8 cellular contexts compared by ENCODE assay signal in the genomic region with DNA sequence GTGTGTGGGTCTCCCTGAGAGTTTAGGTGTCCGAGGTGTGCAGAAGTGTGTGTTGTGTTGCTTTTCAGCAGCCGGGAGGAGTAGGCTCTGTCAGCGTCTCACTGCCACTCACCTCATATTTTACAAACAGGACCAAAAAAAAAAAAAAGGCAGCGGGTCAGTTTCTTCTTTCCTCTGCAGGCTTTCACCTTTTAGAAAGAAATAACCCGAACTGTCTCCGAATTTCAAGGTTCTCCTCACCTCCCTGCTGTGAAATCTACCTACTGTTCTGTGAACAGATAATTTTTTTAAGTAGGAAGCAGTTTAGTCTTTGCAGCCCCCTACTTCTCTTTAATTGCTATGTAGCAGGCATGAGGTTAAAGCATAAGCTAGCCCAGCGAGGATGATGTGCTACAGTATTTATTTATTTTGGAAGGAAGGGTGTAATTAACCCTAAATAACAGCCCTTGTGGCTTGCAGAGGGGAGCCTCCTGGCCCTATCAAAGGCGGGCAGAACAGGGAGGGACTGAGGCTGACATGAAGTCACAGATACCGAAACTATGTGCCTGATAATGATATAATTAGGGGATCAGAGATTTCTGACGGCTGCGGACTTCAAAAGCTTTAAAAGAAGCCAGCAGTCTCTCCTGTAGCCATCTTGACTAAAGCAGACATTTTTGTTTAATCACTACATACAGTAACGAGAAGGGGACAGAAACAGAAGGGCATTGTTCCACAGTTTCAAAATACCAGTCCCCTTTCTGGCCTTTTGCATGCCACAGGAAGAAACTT. TPM values are rescaled to one million over a fixed set of nuclear protein-coding genes. Genes with fewer than 3 reads are reported as not detected.
DNase-seq lines count a peak whose midpoint lies in the region; ATAC-seq and TF ChIP-seq lines count a peak whose summit lies in the region.

No MANE protein-coding gene starts in this region.

- peaks cover 79% of the 10 kb centered on the region for H3K27me3 Mint-ChIP-seq in activated T-cell treated with anti-CD3 and anti-CD28 coated beads, Interleukin-2, amount 50 U/mL, for 24 hours
- no peaks in the 10 kb centered on the region for H3K27me3 Mint-ChIP-seq in progenitor cell of endocrine pancreas

- H3K4me1 Mint-ChIP-seq in activated T-cell treated with anti-CD3 and anti-CD28 coated beads, Interleukin-2, amount 50 U/mL, for 24 hours (ENCODE audit: low read depth), result peaks cover 35% of the 10 kb centered on the region
- H3K4me1 Mint-ChIP-seq in progenitor cell of endocrine pancreas (ENCODE audit: low read depth), result peaks cover 52% of the 10 kb centered on the region

- no peaks in the 10 kb centered on the region for H3K9me3 Mint-ChIP-seq in activated T-cell treated with anti-CD3 and anti-CD28 coated beads, Interleukin-2, amount 50 U/mL, for 24 hours
- no peaks in the 10 kb centered on the region for H3K9me3 Mint-ChIP-seq in progenitor cell of endocrine pancreas (ENCODE audit: low read depth)

- no peak for DNase-seq in activated T-cell treated with anti-CD3 and anti-CD28 coated beads, Interleukin-2, amount 50 U/mL, for 24 hours
- no peak for DNase-seq in activated T-cell treated with anti-CD3 and anti-CD28 coated beads, Interleukin-2, amount 50 U/mL, for 48 hours
- DNase-seq in SW480 (ENCODE audit: low spot score) (peak; percentile 87), foreskin fibroblast (no peak), progenitor cell of endocrine pancreas (ENCODE audit: low spot score, unreplicated experiment) (no peak), GM03348 (ENCODE audit: low spot score) (no peak)

- peak overlapping the region; percentile 64 to 67 for H3K4me3 ChIP-seq in foreskin fibroblast (ENCODE audit: low read depth in 1 of 2, low read length in 2 of 2)

- H3K27ac Mint-ChIP-seq in activated T-cell treated with anti-CD3 and anti-CD28 coated beads, Interleukin-2, amount 50 U/mL, for 24 hours, result no peak overlapping the region
- peak overlapping the region; percentile 93 for H3K27ac Mint-ChIP-seq in progenitor cell of endocrine pancreas

- TF ChIP-seq CTCF in foreskin fibroblast (IDR thresholded peaks at IDR 0.05; ENCODE audit: low read depth, low read length) (no peak), progenitor cell of endocrine pancreas (IDR thresholded peaks at IDR 0.05; ENCODE audit: unreplicated experiment) (no peak)

- H3K4me3 Mint-ChIP-seq in activated T-cell treated with anti-CD3 and anti-CD28 coated beads, Interleukin-2, amount 50 U/mL, for 24 hours, result peak overlapping the region; percentile 73
- H3K4me3 Mint-ChIP-seq in progenitor cell of endocrine pancreas (ENCODE audit: low read depth), result peak overlapping the region; percentile 97

- no peak for ATAC-seq in GM19328 (IDR thresholded peaks at IDR 0.05; ENCODE audit: unreplicated experiment)
- no peak for ATAC-seq in HG02798 (IDR thresholded peaks at IDR 0.05; ENCODE audit: poor library complexity, unreplicated experiment)

- no peaks in the 10 kb centered on the region for H3K36me3 Mint-ChIP-seq in activated T-cell treated with anti-CD3 and anti-CD28 coated beads, Interleukin-2, amount 50 U/mL, for 24 hours (ENCODE audit: low read depth)
- peaks cover 6% of the 10 kb centered on the region for H3K36me3 Mint-ChIP-seq in progenitor cell of endocrine pancreas (ENCODE audit: insufficient read depth)

RNA-seq across cellular contexts. Expression of gene BAMBI, which starts 1.6 kb away (rescaled TPM):
- 31.4 and 35.4 TPM in 2 replicates for total RNA-seq in progenitor cell of endocrine pancreas
